ENCODE assay signal across 17 cellular contexts in the genomic region with DNA sequence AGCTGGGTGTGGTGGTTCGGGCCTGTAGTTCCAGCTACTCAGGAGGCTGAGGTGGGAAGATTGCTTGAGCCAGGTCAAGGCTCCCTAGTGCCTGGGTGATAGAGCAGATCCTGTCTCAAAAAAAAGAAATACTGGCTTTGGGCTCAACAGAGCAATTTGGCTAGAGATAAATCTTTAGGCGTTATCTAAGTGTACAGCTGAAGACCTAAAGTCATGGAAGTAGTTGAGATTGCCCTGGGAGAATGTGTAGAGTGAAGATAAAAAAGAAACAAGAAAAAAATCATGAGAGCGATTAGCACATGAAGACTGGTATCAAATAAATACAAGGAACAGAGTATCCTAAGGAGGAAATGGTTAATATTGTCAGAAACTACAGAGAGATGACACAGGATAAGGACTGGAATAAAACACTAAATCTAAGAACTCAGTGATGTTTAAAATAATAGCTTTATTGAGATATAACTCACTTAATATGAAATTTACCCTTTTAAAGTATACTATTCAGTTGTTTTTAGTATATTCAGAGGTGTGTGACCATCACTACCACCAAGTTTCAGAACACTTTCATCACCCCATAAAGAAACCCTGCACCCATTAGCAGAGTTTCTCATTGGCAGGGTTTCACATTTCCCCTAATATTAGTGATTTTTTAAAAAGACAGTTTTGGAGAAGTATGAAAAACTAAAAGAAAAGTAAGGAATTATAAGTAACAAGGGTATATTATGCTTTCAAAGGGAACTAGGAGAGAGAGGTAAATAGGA. TPM values are rescaled to one million over a fixed set of nuclear protein-coding genes. Genes with fewer than 3 reads are reported as not detected.
A peak's percentile ranks its signal among the peaks of the same experiment; 100 is the strongest.
DNase-seq lines count a peak whose midpoint lies in the region; ATAC-seq, FAIRE-seq and TF ChIP-seq lines count a peak whose summit lies in the region.
"Had no signal": no experiment of that assay in that cellular context is flagged by ENCODE, and none has a peak within 500 bp of the region (broad histone marks: within the 10 kb centered on the region; RNA-seq: fewer than 3 reads in every experiment).

No MANE protein-coding gene starts in this region.

- no peaks in the 10 kb centered on the region for H4K20me1 ChIP-seq in KMS-11 (ENCODE audit: insufficient read depth)
- no peaks in the 10 kb centered on the region for H4K20me1 ChIP-seq in GM12878 (ENCODE audit: control insufficient read depth, insufficient read depth)
- peaks cover 46% of the 10 kb centered on the region for H4K20me1 ChIP-seq in neural progenitor cell (ENCODE audit: low read depth)

- no peak for TF ChIP-seq EP300 in GM12878 (IDR thresholded peaks at IDR 0.05; ENCODE audit: borderline replicate concordance in 1 of 2, control insufficient read depth in 1 of 2, low read depth in 2 of 2, low read length in 2 of 2)

- TF ChIP-seq POLR2A in GM12892 (IDR thresholded peaks at IDR 0.05; ENCODE audit: low read depth, low read length) (no peak), GM12878 (IDR thresholded peaks at IDR 0.05; ENCODE audit: low read depth, low read length) (no peak)

- no peak overlapping the region for H3K4me3 Mint-ChIP-seq in neural progenitor cell
- no peak overlapping the region for H3K4me3 Mint-ChIP-seq in glutamatergic neuron (ENCODE audit: unreplicated experiment)
- H3K4me3 Mint-ChIP-seq: CD8-positive, alpha-beta T cell; HFFc6 had no signal

- in situ Hi-C loops in GM12878 (cut with MboI): no loop called here

- H3K79me2 ChIP-seq in KMS-11 (ENCODE audit: insufficient read depth, low read depth) (peaks cover 4% of the 10 kb centered on the region; the same call in 1 of the 2 replicates), GM12878 (ENCODE audit: control insufficient read depth, insufficient read depth, low read length) (no peaks in the 10 kb centered on the region; the same call in 1 of the 2 replicates), neural progenitor cell (ENCODE audit: low read depth) (peaks cover 100% of the 10 kb centered on the region)

- FAIRE-seq in GM12892 (lab: Jason Lieb, UNC) (peak; percentile 14), GM12878 (lab: Jason Lieb, UNC) (no peak)

- SMC1A ChIA-PET in GM12878 (lab: Charles Lee; ENCODE audit: uncharacterized antibody, unreplicated experiment): interaction anchor here (1.5 to 2.8 kb wide), 2 partner anchors 20 to 33 kb away, joined by 3 to 8 read pairs; partner anchors contain the start of gene PIK3C2A

- no peak for DNase-seq in GM12892 (ENCODE audit: insufficient read length)
- no peak for DNase-seq in GM12878 (ENCODE audit: low read depth, low spot score)
- no peak for DNase-seq in neural progenitor cell (ENCODE audit: low spot score)
- DNase-seq in glutamatergic neuron: no peak
- no peak for DNase-seq in HuH-7.5 (ENCODE audit: low spot score)
- DNase-seq: ACHN; CD8-positive, alpha-beta T cell; GF-D8; GOT3; HFFc6; NCI-H1048; NCI-H345; NCI-H69; PC-9 had no signal

- no peak for TF ChIP-seq RAD21 in GM12878 (IDR thresholded peaks at IDR 0.05; ENCODE audit: insufficient read depth, low read depth, low read length)

- H2AFZ ChIP-seq in KMS-11 (ENCODE audit: low read depth) (no peak overlapping the region), GM12878 (ENCODE audit: control insufficient read depth, low read depth, low read length) (no peak overlapping the region), neural progenitor cell (replicated peaks) (no peak overlapping the region)
- H2AFZ ChIP-seq: PC-9 had no signal

- CTCF ChIA-PET in GM12878 (lab: Yijun Ruan, JAX): interaction anchor here (0.8 to 1.3 kb wide), 2 partner anchors 17 to 42 kb away, joined by 3 to 4 read pairs; no protein-coding TSS in a partner anchor

- H3K36me3 Mint-ChIP-seq in neural progenitor cell: peaks cover 14% of the 10 kb centered on the region
- H3K36me3 Mint-ChIP-seq in glutamatergic neuron (ENCODE audit: unreplicated experiment): no peaks in the 10 kb centered on the region

- ATAC-seq in GM12878: peak; percentile 70; the same call in 2 of the 3 replicates
- ATAC-seq in HG02973 (IDR thresholded peaks at IDR 0.05; ENCODE audit: unreplicated experiment): no peak
- ATAC-seq: CD8-positive, alpha-beta T cell had no signal

- no peak overlapping the region for H3K4me3 ChIP-seq in KMS-11 (IDR thresholded peaks at IDR 0.05; ENCODE audit: insufficient read depth, low read depth, low read length)
- H3K4me3 ChIP-seq in GM12878: no peak overlapping the region
- H3K4me3 ChIP-seq in neural progenitor cell: no peak overlapping the region
- H3K4me3 ChIP-seq: PC-9, SK-N-MC had no signal

- no peaks in the 10 kb centered on the region for H3K27me3 ChIP-seq in KMS-11 (ENCODE audit: insufficient read depth, low read depth)
- no peaks in the 10 kb centered on the region for H3K27me3 ChIP-seq in GM12878 (replicated peaks in 1 of 2; ENCODE audit: control insufficient read depth in 2 of 2, insufficient read depth in 2 of 2, low read length in 1 of 2)
- H3K27me3 ChIP-seq in neural progenitor cell: no peaks in the 10 kb centered on the region

- RAD21 ChIA-PET in GM12878 (lab: Charles Lee; ENCODE audit: unreplicated experiment): no interaction called here

- intact Hi-C loops in GM12878 (cut with micrococcal nuclease; ENCODE audit: unreplicated experiment): no loop called here

- H3K9me3 ChIP-seq in GM12878 (replicated peaks; ENCODE audit: control insufficient read depth, insufficient read depth, low read length) (no peaks in the 10 kb centered on the region), neural progenitor cell (ENCODE audit: low read depth) (no peaks in the 10 kb centered on the region)

- POLR2A ChIA-PET in GM12878 (lab: Charles Lee): no interaction called here

- H3K27ac Mint-ChIP-seq in neural progenitor cell (no peak overlapping the region), glutamatergic neuron (ENCODE audit: unreplicated experiment) (no peak overlapping the region)
- H3K27ac Mint-ChIP-seq: CD8-positive, alpha-beta T cell; HFFc6 had no signal

- H3K36me3 ChIP-seq in KMS-11 (ENCODE audit: insufficient read depth): no peaks in the 10 kb centered on the region
- no peaks in the 10 kb centered on the region for H3K36me3 ChIP-seq in GM12878 (ENCODE audit: control insufficient read depth in 2 of 2, insufficient read depth in 2 of 2, low read length in 1 of 2)
- no peaks in the 10 kb centered on the region for H3K36me3 ChIP-seq in neural progenitor cell

- H3K9me3 Mint-ChIP-seq in neural progenitor cell: no peaks in the 10 kb centered on the region
- H3K9me3 Mint-ChIP-seq in glutamatergic neuron (ENCODE audit: unreplicated experiment): peaks cover 4% of the 10 kb centered on the region
- H3K9me3 Mint-ChIP-seq: CD8-positive, alpha-beta T cell; HFFc6 had no signal

- 96% methylated on average over 3 of the region's 3 CpGs for WGBS in GM12878 (ENCODE audit: insufficient coverage, insufficient replicate concordance, low lambda C conversion rate, missing lambda C conversion rate)

- no peaks in the 10 kb centered on the region for H3F3A ChIP-seq in neural progenitor cell (ENCODE audit: low read depth)

- H3K4me2 ChIP-seq in KMS-11 (peak overlapping the region; percentile 33), GM12878 (ENCODE audit: control insufficient read depth, insufficient read depth) (no peak overlapping the region; the same call in 1 of the 2 replicates), neural progenitor cell (no peak overlapping the region)
- H3K4me2 ChIP-seq: PC-9 had no signal

- H3K4me1 ChIP-seq in KMS-11 (ENCODE audit: low read depth, poor library complexity, severe bottlenecking) (peaks cover 39% of the 10 kb centered on the region), GM12878 (ENCODE audit: control insufficient read depth, insufficient read depth, low read length) (peaks cover 5% of the 10 kb centered on the region; the same call in 1 of the 2 replicates), neural progenitor cell (peaks cover 7% of the 10 kb centered on the region)

- TF ChIP-seq CTCF in KMS-11 (conservative IDR thresholded peaks at IDR 0.05; ENCODE audit: low read depth, low read length) (no peak), GM12878 (IDR thresholded peaks at IDR 0.05 in 2 of 3, conservative IDR thresholded peaks at IDR 0.05 in 1 of 3; ENCODE audit: control insufficient read depth in 2 of 3, extremely low read depth in 1 of 3, insufficient read depth in 1 of 3, low read depth in 3 of 3, low read length in 3 of 3) (no peak), neural progenitor cell (IDR thresholded peaks at IDR 0.05) (no peak), glutamatergic neuron (IDR thresholded peaks at IDR 0.05; ENCODE audit: partially characterized antibody, unreplicated experiment) (no peak)

- H3K27me3 Mint-ChIP-seq in neural progenitor cell (ENCODE audit: insufficient read depth, low read depth) (peaks cover 3% of the 10 kb centered on the region), glutamatergic neuron (ENCODE audit: unreplicated experiment) (peaks cover 2% of the 10 kb centered on the region)

- H3K4me1 Mint-ChIP-seq in neural progenitor cell: no peaks in the 10 kb centered on the region
- peaks cover 2% of the 10 kb centered on the region for H3K4me1 Mint-ChIP-seq in glutamatergic neuron (ENCODE audit: low read depth, unreplicated experiment)

- H3K9ac ChIP-seq in KMS-11: no peak overlapping the region
- H3K9ac ChIP-seq in GM12878 (ENCODE audit: control insufficient read depth, insufficient read depth, low read length): no peak overlapping the region
- H3K9ac ChIP-seq in neural progenitor cell: no peak overlapping the region

- H3K27ac ChIP-seq in KMS-11 (no peak overlapping the region), GM12878 (ENCODE audit: control insufficient read depth, insufficient read depth) (no peak overlapping the region), neural progenitor cell (peak overlapping the region; percentile 22)
- H3K27ac ChIP-seq: PC-9, SK-N-MC had no signal

- no TSS peak for BruUV-seq in GM12878 (replicated peaks; lab: Mats Ljungman, UMichigan)

RNA-seq across cellular contexts. Expression of gene PIK3C2A, which starts 20.7 kb away (rescaled TPM):
- 18.5 TPM for polyA plus RNA-seq in GM12892 (2012; ENCODE audit: missing spikeins)
- 143 and 149 TPM in 2 replicates for total RNA-seq in GM12878 (2013; cell fraction: nucleolus; rRNA removed)
- 9.6 and 15.5 TPM in 2 replicates for total RNA-seq in GM12878 (2014; rRNA removed)
- total RNA-seq in GM12878 (2014; rRNA removed; fragmentation: Illumina TruSeq; extraction: Trizol): 15.2 and 19.0 TPM in 2 replicates
- total RNA-seq in GM12878 (2021): 13.1 and 14.4 TPM in 2 replicates
- 5.3 TPM for polyA plus RNA-seq in GM12878 (2011; ENCODE audit: low read depth)
- polyA plus RNA-seq in GM12878 (2011; rRNA removed): 20.6 and 33.6 TPM in 2 replicates
- polyA plus RNA-seq in GM12878 (2011; cell fraction: cytosol; rRNA removed): 5.4 and 7.4 TPM in 2 replicates
- 14.8 and 16.4 TPM in 2 replicates for polyA plus RNA-seq in GM12878 (2011; cell fraction: nucleus; rRNA removed)
- 10.0 and 11.3 TPM in 2 replicates for polyA plus RNA-seq in GM12878 (2012)
- polyA plus RNA-seq in GM12878 (2014; fragmentation: Illumina TruSeq; extraction: Trizol): 10.9 and 16.0 TPM in 2 replicates
- 1 to 10 TPM; 1.6 to 2.5 TPM for polyA plus RNA-seq in GM12878 (2014; fragmentation: Nextera tagmentation; extraction: Ambion mirVana)
- polyA plus RNA-seq in GM12878 (2014; rRNA removed): 4.8 and 6.9 TPM in 2 replicates
- 1 to 10 TPM; 7.3 to 8.6 TPM for polyA plus RNA-seq in GM12878 (2016; fragmentation: Nextera tagmentation; extraction: Ambion mirVana)
- polyA minus RNA-seq in GM12878 (2011; rRNA and poly(A)+ RNA removed): 18.5 and 23.2 TPM in 2 replicates
- 7.4 and 8.7 TPM in 2 replicates for polyA minus RNA-seq in GM12878 (2011; cell fraction: cytosol; rRNA and poly(A)+ RNA removed)
- 14.1 and 19.9 TPM in 2 replicates for polyA minus RNA-seq in GM12878 (2011; cell fraction: nucleus; rRNA and poly(A)+ RNA removed)
- 68.2 and 104 TPM in 2 replicates for total RNA-seq in neural progenitor cell (ENCODE audit: low replicate concordance)
- total RNA-seq in glutamatergic neuron (ENCODE audit: unreplicated experiment): 55.7 TPM
